23 cellular contexts compared by ENCODE assay signal in genomic region chr11:116651098-116651756, GRCh38.
"Had no signal": no experiment of that assay in that cellular context is flagged by ENCODE, and none has a peak within 500 bp of the region (broad histone marks: within the 10 kb centered on the region; RNA-seq: fewer than 3 reads in every experiment).

No MANE protein-coding gene starts in this region.

- H3K4me3 Mint-ChIP-seq: activated B cell treated with CpG ODN at 0.5 μM for 24 hours; activated naive CD4-positive, alpha-beta T cell treated with anti-CD3 and anti-CD28 coated beads, Interleukin-2, amount 10 ng/mL, durations not matched to agents 7 days and 5 days; activated T-cell treated with anti-CD3 and anti-CD28 coated beads, Interleukin-2, amount 50 U/mL, for 72 hours; brain; dendritic cell treated with granulocyte-macrophage colony-stimulating factor and Interleukin-4, amounts not matched to agents 40 ng/mL and 50 ng/mL, for 4 days; natural killer cell treated with Interleukin-12 subunit alpha and Interleukin-12 subunit beta and Interleukin-15 and Interleukin-18, amount 100 ng/mL, for 72 hours had no signal

- ATAC-seq: activated T-cell treated with anti-CD3 and anti-CD28 coated beads, Interleukin-2, amount 50 U/mL, for 72 hours; left ventricle myocardium superior; natural killer cell treated with Interleukin-12 subunit alpha and Interleukin-12 subunit beta and Interleukin-15 and Interleukin-18, amount 100 ng/mL, for 72 hours; pancreas; psoas muscle; right cardiac atrium; stimulated activated naive CD8-positive, alpha-beta T cell treated with anti-CD3 and anti-CD28 coated beads, Interleukin-15, Interleukin-2, amounts not matched to agents 100 U/mL and 50 U/mL, for 24 hours had no signal

- H3K27me3 ChIP-seq: pancreas, upper lobe of left lung had no signal

- H3K4me1 Mint-ChIP-seq: activated B cell treated with CpG ODN at 0.5 μM for 24 hours; activated naive CD4-positive, alpha-beta T cell treated with anti-CD3 and anti-CD28 coated beads, Interleukin-2, amount 10 ng/mL, durations not matched to agents 7 days and 5 days had no signal

- DNase-seq: activated B cell treated with CpG ODN at 0.5 μM for 24 hours; activated CD4-positive, alpha-beta T cell treated with anti-CD3 and anti-CD28 coated beads for 4 hours; activated CD4-positive, alpha-beta T cell treated with anti-CD3 and anti-CD28 coated beads, Interleukin-2, amount 50 U/mL, for 48 hours; activated effector memory CD4-positive, alpha-beta T cell treated with anti-CD3 and anti-CD28 coated beads, Interleukin-2, amount 50 U/mL, for 16 hours; activated naive CD4-positive, alpha-beta T cell treated with anti-CD3 and anti-CD28 coated beads, Interleukin-2, amount 10 ng/mL, durations not matched to agents 7 days and 5 days; activated T-cell treated with anti-CD3 and anti-CD28 coated beads, Interleukin-2, amount 50 U/mL, for 72 hours; anterior cingulate cortex; effector CD8-positive, alpha-beta T cell; foreskin melanocyte; hippocampal formation; left ventricle myocardium superior; mammary epithelial cell; midbrain; psoas muscle; right cardiac atrium; stimulated activated CD4-positive, alpha-beta T cell treated with anti-CD3 and anti-CD28 coated beads, Interleukin-4, amount 100 ng/mL, for 24 hours; stimulated activated naive CD8-positive, alpha-beta T cell treated with anti-CD3 and anti-CD28 coated beads, Interleukin-15, Interleukin-2, amounts not matched to agents 100 U/mL and 50 U/mL, for 24 hours; upper lobe of left lung had no signal

- H3K9me3 ChIP-seq: neutrophil, pancreas had no signal

- H3K36me3 Mint-ChIP-seq: activated naive CD4-positive, alpha-beta T cell treated with anti-CD3 and anti-CD28 coated beads, Interleukin-2, amount 10 ng/mL, durations not matched to agents 7 days and 5 days; brain; natural killer cell treated with Interleukin-12 subunit alpha and Interleukin-12 subunit beta and Interleukin-15 and Interleukin-18, amount 100 ng/mL, for 72 hours had no signal

- H3K36me3 ChIP-seq: neutrophil, pancreas, upper lobe of left lung had no signal

- H3K4me1 ChIP-seq: pancreas, psoas muscle, upper lobe of left lung had no signal

- H3K27ac ChIP-seq: neutrophil, pancreas, psoas muscle, upper lobe of left lung had no signal

- H3K27ac Mint-ChIP-seq: activated B cell treated with CpG ODN at 0.5 μM for 24 hours; activated naive CD4-positive, alpha-beta T cell treated with anti-CD3 and anti-CD28 coated beads, Interleukin-2, amount 10 ng/mL, durations not matched to agents 7 days and 5 days; activated T-cell treated with anti-CD3 and anti-CD28 coated beads, Interleukin-2, amount 50 U/mL, for 72 hours; dendritic cell treated with granulocyte-macrophage colony-stimulating factor and Interleukin-4, amounts not matched to agents 40 ng/mL and 50 ng/mL, for 4 days; natural killer cell treated with Interleukin-12 subunit alpha and Interleukin-12 subunit beta and Interleukin-15 and Interleukin-18, amount 100 ng/mL, for 72 hours had no signal

- H3K9me3 Mint-ChIP-seq: activated naive CD4-positive, alpha-beta T cell treated with anti-CD3 and anti-CD28 coated beads, Interleukin-2, amount 10 ng/mL, durations not matched to agents 7 days and 5 days; activated T-cell treated with anti-CD3 and anti-CD28 coated beads, Interleukin-2, amount 50 U/mL, for 72 hours; dendritic cell treated with granulocyte-macrophage colony-stimulating factor and Interleukin-4, amounts not matched to agents 40 ng/mL and 50 ng/mL, for 4 days; natural killer cell treated with Interleukin-12 subunit alpha and Interleukin-12 subunit beta and Interleukin-15 and Interleukin-18, amount 100 ng/mL, for 72 hours had no signal

- H3K4me3 ChIP-seq: pancreas, psoas muscle, upper lobe of left lung had no signal
